ENCODE assay signal across 20 cellular contexts in genomic region chr14:93306844-93307243, GRCh38. TPM values are rescaled to one million over a fixed set of nuclear protein-coding genes. Genes with fewer than 3 reads are reported as not detected.
DNase-seq lines count a peak whose midpoint lies in the region; ATAC-seq and TF ChIP-seq lines count a peak whose summit lies in the region.
"Had no signal": no experiment of that assay in that cellular context is flagged by ENCODE, and none has a peak within 500 bp of the region (broad histone marks: within the 10 kb centered on the region; RNA-seq: fewer than 3 reads in every experiment).

No MANE protein-coding gene starts in this region.

- H3K4me1 Mint-ChIP-seq in CD14-positive monocyte, result peaks cover 46% of the 10 kb centered on the region
- H3K4me1 Mint-ChIP-seq in activated T-helper 17 cell treated with anti-CD3 and anti-CD28 coated beads, Interleukin-2, amount 50 U/mL, for 72 hours, result peaks cover 18% of the 10 kb centered on the region
- peaks cover 51% of the 10 kb centered on the region for H3K4me1 Mint-ChIP-seq in stimulated activated memory B cell treated with anti-CD40 and anti-IgM and Interleukin-4, amounts not matched to agents 10 μg/mL and 1 μg/mL and 100 μg/mL, for 72 hours

- no peak overlapping the region for H2BK12ac ChIP-seq in mesenchymal stem cell (ENCODE audit: low read length in 2 of 2)

- H3K4me3 ChIP-seq in mesenchymal stem cell (ENCODE audit: insufficient read depth in 1 of 2, low read depth in 1 of 2, low read length in 2 of 2), result no peak overlapping the region
- H3K4me3 ChIP-seq in esophagus squamous epithelium, result no peak overlapping the region
- H3K4me3 ChIP-seq in spleen, result no peak overlapping the region

- no peak overlapping the region for H2BK15ac ChIP-seq in mesenchymal stem cell (ENCODE audit: low read depth, poor library complexity, severe bottlenecking)

- H3K4me2 ChIP-seq in mesenchymal stem cell (ENCODE audit: low read length, poor library complexity, severe bottlenecking), result no peak overlapping the region

- DNase-seq in CD14-positive monocyte (ENCODE audit: low spot score), result no peak
- DNase-seq in mesenchymal stem cell, result no peak
- no peak for DNase-seq in GM19238 (ENCODE audit: insufficient read length, low spot score)
- no peak for DNase-seq in esophagus squamous epithelium (lab: John Stamatoyannopoulos, UW)
- DNase-seq in spleen, result no peak
- DNase-seq: ACHN; BE2C; C1 segment of cervical spinal cord; Caco-2; CD4-positive, alpha-beta T cell; DMS79; GDM1; GOT3; H7; HFFc6 had no signal

- no peak overlapping the region for H2BK120ac ChIP-seq in mesenchymal stem cell (ENCODE audit: low read depth, low read length)

- H3K36me3 ChIP-seq in mesenchymal stem cell (ENCODE audit: control insufficient read depth in 1 of 2, insufficient read depth in 2 of 2, low read depth in 1 of 2, low read length in 2 of 2) (no peaks in the 10 kb centered on the region), esophagus squamous epithelium (no peaks in the 10 kb centered on the region), spleen (no peaks in the 10 kb centered on the region)

- H3K27ac Mint-ChIP-seq in CD14-positive monocyte, result peak overlapping the region in 4 of 7 donors; percentile 0 to 82 (median 6)
- peak overlapping the region; percentile 4 for H3K27ac Mint-ChIP-seq in activated T-helper 17 cell treated with anti-CD3 and anti-CD28 coated beads, Interleukin-2, amount 50 U/mL, for 72 hours
- peak overlapping the region; percentile 13 for H3K27ac Mint-ChIP-seq in stimulated activated memory B cell treated with anti-CD40 and anti-IgM and Interleukin-4, amounts not matched to agents 10 μg/mL and 1 μg/mL and 100 μg/mL, for 72 hours
- H3K27ac Mint-ChIP-seq: CD4-positive, alpha-beta T cell had no signal

- intact Hi-C loops in CD14-positive monocyte (cut with micrococcal nuclease), result no loop called here
- intact Hi-C loops in esophagus squamous epithelium (cut with DNase I), result no loop called here
- intact Hi-C loops in spleen (cut with DNase I; ENCODE audit: low total_unique reads), result no loop called here

- no peak overlapping the region for H2AFZ ChIP-seq in mesenchymal stem cell (ENCODE audit: low read depth, low read length)

- TF ChIP-seq POLR2A in esophagus squamous epithelium (IDR thresholded peaks at IDR 0.05) (no peak), spleen (IDR thresholded peaks at IDR 0.05) (no peak)

- H3K27me3 Mint-ChIP-seq in CD14-positive monocyte (ENCODE audit: low read depth in 3 of 3), result no peaks in the 10 kb centered on the region
- no peaks in the 10 kb centered on the region for H3K27me3 Mint-ChIP-seq in activated T-helper 17 cell treated with anti-CD3 and anti-CD28 coated beads, Interleukin-2, amount 50 U/mL, for 72 hours
- H3K27me3 Mint-ChIP-seq in stimulated activated memory B cell treated with anti-CD40 and anti-IgM and Interleukin-4, amounts not matched to agents 10 μg/mL and 1 μg/mL and 100 μg/mL, for 72 hours, result no peaks in the 10 kb centered on the region
- H3K27me3 Mint-ChIP-seq: CD4-positive, alpha-beta T cell had no signal

- no peak overlapping the region for H3K23ac ChIP-seq in mesenchymal stem cell (ENCODE audit: low read length in 2 of 2)

- H3K4me1 ChIP-seq in mesenchymal stem cell (ENCODE audit: control insufficient read depth, insufficient read depth, low read depth, low read length) (peaks cover 14% of the 10 kb centered on the region), esophagus squamous epithelium (peaks cover 0 to 38% (median 4%) of the 10 kb centered on the region in 3 donors), spleen (peaks cover 0 to 81% (median 34%) of the 10 kb centered on the region in 6 donors)

- H4K91ac ChIP-seq in mesenchymal stem cell (ENCODE audit: low read length), result no peak overlapping the region

- H3K9ac ChIP-seq in mesenchymal stem cell (ENCODE audit: low read length), result no peak overlapping the region

- no peak overlapping the region for H3K4me3 Mint-ChIP-seq in CD14-positive monocyte
- no peak overlapping the region for H3K4me3 Mint-ChIP-seq in activated T-helper 17 cell treated with anti-CD3 and anti-CD28 coated beads, Interleukin-2, amount 50 U/mL, for 72 hours
- no peak overlapping the region for H3K4me3 Mint-ChIP-seq in stimulated activated memory B cell treated with anti-CD40 and anti-IgM and Interleukin-4, amounts not matched to agents 10 μg/mL and 1 μg/mL and 100 μg/mL, for 72 hours
- H3K4me3 Mint-ChIP-seq: CD4-positive, alpha-beta T cell; HFFc6 had no signal

- H3K9me3 ChIP-seq in mesenchymal stem cell (ENCODE audit: control insufficient read depth, low read length) (no peaks in the 10 kb centered on the region), esophagus squamous epithelium (no peaks in the 10 kb centered on the region), spleen (no peaks in the 10 kb centered on the region)
- H3K9me3 ChIP-seq: BE2C, Caco-2 had no signal

- no peaks in the 10 kb centered on the region for H3K27me3 ChIP-seq in mesenchymal stem cell (ENCODE audit: control insufficient read depth in 1 of 2, insufficient read depth in 1 of 2, low read length in 2 of 2)
- H3K27me3 ChIP-seq in esophagus squamous epithelium, result no peaks in the 10 kb centered on the region
- no peaks in the 10 kb centered on the region for H3K27me3 ChIP-seq in spleen (replicated peaks in 1 of 7)
- H3K27me3 ChIP-seq: BE2C had no signal

- H2AK5ac ChIP-seq in mesenchymal stem cell (ENCODE audit: low read length, severe bottlenecking), result no peak overlapping the region

- H3K27ac ChIP-seq in mesenchymal stem cell (ENCODE audit: low read length, poor library complexity, severe bottlenecking) (no peak overlapping the region), esophagus squamous epithelium (no peak overlapping the region), spleen (no peak overlapping the region)

- H2BK5ac ChIP-seq in mesenchymal stem cell (ENCODE audit: low read depth, low read length, poor library complexity, severe bottlenecking), result peak overlapping the region; percentile 1

- no peaks in the 10 kb centered on the region for H3K9me3 Mint-ChIP-seq in CD14-positive monocyte
- H3K9me3 Mint-ChIP-seq in activated T-helper 17 cell treated with anti-CD3 and anti-CD28 coated beads, Interleukin-2, amount 50 U/mL, for 72 hours, result no peaks in the 10 kb centered on the region
- no peaks in the 10 kb centered on the region for H3K9me3 Mint-ChIP-seq in stimulated activated memory B cell treated with anti-CD40 and anti-IgM and Interleukin-4, amounts not matched to agents 10 μg/mL and 1 μg/mL and 100 μg/mL, for 72 hours
- H3K9me3 Mint-ChIP-seq: CD4-positive, alpha-beta T cell; HFFc6 had no signal

- H3K36me3 Mint-ChIP-seq in CD14-positive monocyte, result peaks cover 0 to 11% of the 10 kb centered on the region in 2 donors
- H3K36me3 Mint-ChIP-seq in activated T-helper 17 cell treated with anti-CD3 and anti-CD28 coated beads, Interleukin-2, amount 50 U/mL, for 72 hours (ENCODE audit: low read depth), result no peaks in the 10 kb centered on the region
- H3K36me3 Mint-ChIP-seq in stimulated activated memory B cell treated with anti-CD40 and anti-IgM and Interleukin-4, amounts not matched to agents 10 μg/mL and 1 μg/mL and 100 μg/mL, for 72 hours, result peaks cover 5% of the 10 kb centered on the region

- H4K8ac ChIP-seq in mesenchymal stem cell (ENCODE audit: low read length), result no peak overlapping the region

- no peak for TF ChIP-seq CTCF in CD14-positive monocyte (IDR thresholded peaks at IDR 0.05)
- TF ChIP-seq CTCF in esophagus squamous epithelium (IDR thresholded peaks at IDR 0.05), result no peak
- no peak for TF ChIP-seq CTCF in spleen (IDR thresholded peaks at IDR 0.05 in 8 of 11, conservative IDR thresholded peaks at IDR 0.05 in 3 of 11)

- H3K79me1 ChIP-seq in mesenchymal stem cell (replicated peaks; ENCODE audit: low read length, poor library complexity, severe bottlenecking), result peaks cover 2% of the 10 kb centered on the region

- H3K4ac ChIP-seq in mesenchymal stem cell (ENCODE audit: low read depth in 1 of 2, low read length in 2 of 2), result no peak overlapping the region

- no peak overlapping the region for H3K14ac ChIP-seq in mesenchymal stem cell (ENCODE audit: low read length in 2 of 2)

- no peak for ATAC-seq in activated T-helper 17 cell treated with anti-CD3 and anti-CD28 coated beads, Interleukin-2, amount 50 U/mL, for 72 hours (replicated peaks)
- ATAC-seq in stimulated activated memory B cell treated with anti-CD40 and anti-IgM and Interleukin-4, amounts not matched to agents 10 μg/mL and 1 μg/mL and 100 μg/mL, for 72 hours, result no peak
- ATAC-seq: HCT116 had no signal

- H3K18ac ChIP-seq in mesenchymal stem cell (ENCODE audit: low read depth in 1 of 2, low read length in 2 of 2), result no peak overlapping the region

RNA-seq across cellular contexts. Expression of gene BTBD7, which starts 26.0 kb away (rescaled TPM):
- polyA plus RNA-seq in CD14-positive monocyte (1 to 10 TPM; 8.3 to 8.6 TPM), spleen (1 to 10 TPM; 5.0 to 8.5 (median 5.8) TPM)
- 10 to 100 TPM; 10.1 to 15.9 TPM for total RNA-seq in activated T-helper 17 cell treated with anti-CD3 and anti-CD28 coated beads, Interleukin-2, amount 50 U/mL, for 72 hours
- polyA plus RNA-seq in mesenchymal stem cell (2013, experiment 1 of 2), result 26.1 TPM
- polyA plus RNA-seq in mesenchymal stem cell (2013, experiment 2 of 2), result 22.8 TPM
- total RNA-seq in esophagus squamous epithelium (10 to 100 TPM; 17.9 to 30.5 (median 20.9) TPM), spleen (10 to 100 TPM; 27.3 to 48.4 (median 33.5) TPM)

RNA-seq across cellular contexts. Expression of gene COX8C, which starts 40.1 kb away (rescaled TPM):
- polyA plus RNA-seq in CD14-positive monocyte, result not detected
- total RNA-seq in activated T-helper 17 cell treated with anti-CD3 and anti-CD28 coated beads, Interleukin-2, amount 50 U/mL, for 72 hours, result not detected
- not detected for polyA plus RNA-seq in mesenchymal stem cell (2013, experiment 1 of 2)
- not detected for polyA plus RNA-seq in mesenchymal stem cell (2013, experiment 2 of 2)
- not detected for total RNA-seq in esophagus squamous epithelium
- total RNA-seq in spleen, result not detected
- not detected for polyA plus RNA-seq in spleen
- total RNA-seq: A172; Caco-2; CD4-positive, alpha-beta T cell; Daoy; H7; HFFc6 had no signal
